ENCODE assay signal across 41 cellular contexts in genomic region chr1:177131723-177132122, GRCh38. TPM values are rescaled to one million over a fixed set of nuclear protein-coding genes. Genes with fewer than 3 reads are reported as not detected.
"Had no signal": no experiment of that assay in that cellular context is flagged by ENCODE, and none has a peak within 500 bp of the region (broad histone marks: within the 10 kb centered on the region; RNA-seq: fewer than 3 reads in every experiment).

No MANE protein-coding gene starts in this region.

- H3K4me3 Mint-ChIP-seq: activated naive CD4-positive, alpha-beta T cell treated with anti-CD3 and anti-CD28 coated beads for 36 hours; activated naive CD4-positive, alpha-beta T cell treated with anti-CD3 and anti-CD28 coated beads, Interleukin-2, amount 10 ng/mL, durations not matched to agents 7 days and 5 days; activated naive CD4-positive, alpha-beta T cell treated with anti-CD3 and anti-CD28 coated beads, Interleukin-2, amount 50 U/mL, for 24 hours; activated naive CD8-positive, alpha-beta T cell; activated naive CD8-positive, alpha-beta T cell treated with anti-CD3 and anti-CD28 coated beads for 36 hours; activated naive CD8-positive, alpha-beta T cell treated with anti-CD3 and anti-CD28 coated beads, Interleukin-2, amount 10 ng/mL, durations not matched to agents 7 days and 5 days; activated naive CD8-positive, alpha-beta T cell treated with anti-CD3 and anti-CD28 coated beads, Interleukin-2, amount 50 U/mL, for 24 hours; activated T-cell treated with anti-CD3 and anti-CD28 coated beads, Interleukin-2, amount 50 U/mL, for 24 hours; activated T-cell treated with anti-CD3 and anti-CD28 coated beads, Interleukin-2, amount 50 U/mL, for 4 hours; activated T-cell treated with anti-CD3 and anti-CD28 coated beads, Interleukin-2, amount 50 U/mL, for 72 hours; activated T-helper 1 cell treated with anti-CD3 and anti-CD28 coated beads, Interleukin-12 subunit alpha, Interleukin-12 subunit beta, Interleukin-2, Interleukin-4 antibody, amounts not matched to agents 30 ng/mL and 10 ng/mL and 1 ng/mL, durations not matched to agents 14 hours and 24 hours and 36 hours; activated T-helper 17 cell treated with anti-CD3 and anti-CD28 coated beads, Interleukin-2, amount 50 U/mL, for 72 hours; brain; central memory CD8-positive, alpha-beta T cell had no signal

- H3K27me3 ChIP-seq: adrenal gland, ascending aorta, body of pancreas, brain microvascular endothelial cell, breast epithelium, cardiac muscle cell had no signal

- H3K27ac Mint-ChIP-seq: activated naive CD4-positive, alpha-beta T cell treated with anti-CD3 and anti-CD28 coated beads for 36 hours; activated naive CD4-positive, alpha-beta T cell treated with anti-CD3 and anti-CD28 coated beads, Interleukin-2, amount 10 ng/mL, durations not matched to agents 7 days and 5 days; activated naive CD4-positive, alpha-beta T cell treated with anti-CD3 and anti-CD28 coated beads, Interleukin-2, amount 50 U/mL, for 24 hours; activated naive CD4-positive, alpha-beta T cell treated with anti-CD3 and anti-CD28 coated beads, Interleukin-2, amount 50 U/mL, for 72 hours; activated naive CD8-positive, alpha-beta T cell; activated naive CD8-positive, alpha-beta T cell treated with anti-CD3 and anti-CD28 coated beads for 36 hours; activated naive CD8-positive, alpha-beta T cell treated with anti-CD3 and anti-CD28 coated beads, Interleukin-2, amount 10 ng/mL, durations not matched to agents 7 days and 5 days; activated naive CD8-positive, alpha-beta T cell treated with anti-CD3 and anti-CD28 coated beads, Interleukin-2, amount 50 U/mL, for 24 hours; activated T-cell treated with anti-CD3 and anti-CD28 coated beads, Interleukin-2, amount 50 U/mL, for 24 hours; activated T-cell treated with anti-CD3 and anti-CD28 coated beads, Interleukin-2, amount 50 U/mL, for 72 hours; activated T-helper 1 cell treated with anti-CD3 and anti-CD28 coated beads, Interleukin-12 subunit alpha, Interleukin-12 subunit beta, Interleukin-2, Interleukin-4 antibody, amounts not matched to agents 30 ng/mL and 10 ng/mL and 1 ng/mL, durations not matched to agents 14 hours and 24 hours and 36 hours; activated T-helper 17 cell treated with anti-CD3 and anti-CD28 coated beads, Interleukin-2, amount 50 U/mL, for 72 hours; activated T-helper 2 cell treated with anti-CD3 and anti-CD28 coated beads, Interferon-gamma antibody, Interleukin-2, Interleukin-4, amounts not matched to agents 10 μg/mL and 5 μg/mL and 100 μg/mL, durations not matched to agents 14 hours and 24 hours and 36 hours; brain had no signal

- H3K27ac ChIP-seq: adrenal gland, ascending aorta, body of pancreas, brain microvascular endothelial cell, breast epithelium, cardiac muscle cell had no signal

- H3K27me3 Mint-ChIP-seq: activated naive CD4-positive, alpha-beta T cell treated with anti-CD3 and anti-CD28 coated beads, Interleukin-2, amount 10 ng/mL, durations not matched to agents 7 days and 5 days; activated naive CD8-positive, alpha-beta T cell; activated naive CD8-positive, alpha-beta T cell treated with anti-CD3 and anti-CD28 coated beads for 36 hours; activated naive CD8-positive, alpha-beta T cell treated with anti-CD3 and anti-CD28 coated beads, Interleukin-2, amount 10 ng/mL, durations not matched to agents 7 days and 5 days; activated naive CD8-positive, alpha-beta T cell treated with anti-CD3 and anti-CD28 coated beads, Interleukin-2, amount 50 U/mL, for 24 hours; activated T-cell treated with anti-CD3 and anti-CD28 coated beads, Interleukin-2, amount 50 U/mL, for 24 hours; activated T-helper 17 cell treated with anti-CD3 and anti-CD28 coated beads, Interleukin-2, amount 50 U/mL, for 72 hours; brain; central memory CD8-positive, alpha-beta T cell had no signal

- H3K4me1 Mint-ChIP-seq: activated naive CD4-positive, alpha-beta T cell treated with anti-CD3 and anti-CD28 coated beads, Interleukin-2, amount 10 ng/mL, durations not matched to agents 7 days and 5 days; activated naive CD4-positive, alpha-beta T cell treated with anti-CD3 and anti-CD28 coated beads, Interleukin-2, amount 50 U/mL, for 24 hours; activated naive CD8-positive, alpha-beta T cell treated with anti-CD3 and anti-CD28 coated beads for 36 hours; activated naive CD8-positive, alpha-beta T cell treated with anti-CD3 and anti-CD28 coated beads, Interleukin-2, amount 10 ng/mL, durations not matched to agents 7 days and 5 days; activated naive CD8-positive, alpha-beta T cell treated with anti-CD3 and anti-CD28 coated beads, Interleukin-2, amount 50 U/mL, for 24 hours; activated T-helper 17 cell treated with anti-CD3 and anti-CD28 coated beads, Interleukin-2, amount 50 U/mL, for 72 hours; central memory CD8-positive, alpha-beta T cell had no signal

- H3K9me3 Mint-ChIP-seq: activated naive CD4-positive, alpha-beta T cell treated with anti-CD3 and anti-CD28 coated beads for 36 hours; activated naive CD8-positive, alpha-beta T cell treated with anti-CD3 and anti-CD28 coated beads for 36 hours; activated naive CD8-positive, alpha-beta T cell treated with anti-CD3 and anti-CD28 coated beads, Interleukin-2, amount 10 ng/mL, durations not matched to agents 7 days and 5 days; activated T-helper 1 cell treated with anti-CD3 and anti-CD28 coated beads, Interleukin-12 subunit alpha, Interleukin-12 subunit beta, Interleukin-2, Interleukin-4 antibody, amounts not matched to agents 30 ng/mL and 10 ng/mL and 1 ng/mL, durations not matched to agents 14 hours and 24 hours and 36 hours; activated T-helper 2 cell treated with anti-CD3 and anti-CD28 coated beads, Interferon-gamma antibody, Interleukin-2, Interleukin-4, amounts not matched to agents 10 μg/mL and 5 μg/mL and 100 μg/mL, durations not matched to agents 14 hours and 24 hours and 36 hours; brain had no signal

- DNase-seq: activated effector memory CD4-positive, alpha-beta T cell treated with anti-CD3 and anti-CD28 coated beads, Interleukin-2, amount 50 U/mL, for 16 hours; activated effector memory CD4-positive, alpha-beta T cell treated with Interleukin-2 at 50 U/mL for 16 hours; activated gamma-delta T cell; activated gamma-delta T cell treated with Interleukin-2 at 50 U/mL for 16 hours; activated naive CD4-positive, alpha-beta T cell; activated naive CD4-positive, alpha-beta T cell treated with anti-CD3 and anti-CD28 coated beads for 36 hours; activated naive CD4-positive, alpha-beta T cell treated with anti-CD3 and anti-CD28 coated beads, Interleukin-2, amount 10 ng/mL, durations not matched to agents 7 days and 5 days; activated naive CD4-positive, alpha-beta T cell treated with anti-CD3 and anti-CD28 coated beads, Interleukin-2, amount 50 U/mL, for 16 hours; activated naive CD4-positive, alpha-beta T cell treated with Interleukin-2 at 50 U/mL for 16 hours; activated naive CD8-positive, alpha-beta T cell treated with anti-CD3 and anti-CD28 coated beads for 36 hours; activated naive CD8-positive, alpha-beta T cell treated with anti-CD3 and anti-CD28 coated beads, Interleukin-2, amount 10 ng/mL, durations not matched to agents 7 days and 5 days; activated naive CD8-positive, alpha-beta T cell treated with anti-CD3 and anti-CD28 coated beads, Interleukin-2, amount 50 U/mL, for 24 hours; activated T-cell treated with anti-CD3 and anti-CD28 coated beads, Interleukin-2, amount 50 U/mL, for 1 hour; activated T-cell treated with anti-CD3 and anti-CD28 coated beads, Interleukin-2, amount 50 U/mL, for 24 hours; activated T-cell treated with anti-CD3 and anti-CD28 coated beads, Interleukin-2, amount 50 U/mL, for 4 hours; activated T-cell treated with anti-CD3 and anti-CD28 coated beads, Interleukin-2, amount 50 U/mL, for 48 hours; activated T-cell treated with anti-CD3 and anti-CD28 coated beads, Interleukin-2, amount 50 U/mL, for 72 hours; adrenal gland; amniotic stem cell; amygdala; anterior cingulate cortex; aorta; body of pancreas; brain microvascular endothelial cell; caudate nucleus; central memory CD4-positive, alpha-beta T cell; cerebellar nuclear complex had no signal

- H3K36me3 ChIP-seq: adrenal gland, ascending aorta, brain microvascular endothelial cell, breast epithelium, cardiac muscle cell had no signal

- H3K4me1 ChIP-seq: ascending aorta, body of pancreas, breast epithelium had no signal

- H3K9me3 ChIP-seq: adrenal gland, ascending aorta, body of pancreas, breast epithelium had no signal

- H3K4me3 ChIP-seq: adrenal gland, ascending aorta, body of pancreas, breast epithelium, cardiac muscle cell had no signal

- H3K36me3 Mint-ChIP-seq: activated naive CD4-positive, alpha-beta T cell treated with anti-CD3 and anti-CD28 coated beads, Interleukin-2, amount 10 ng/mL, durations not matched to agents 7 days and 5 days; activated naive CD4-positive, alpha-beta T cell treated with anti-CD3 and anti-CD28 coated beads, Interleukin-2, amount 50 U/mL, for 24 hours; activated naive CD8-positive, alpha-beta T cell; activated naive CD8-positive, alpha-beta T cell treated with anti-CD3 and anti-CD28 coated beads for 36 hours; activated naive CD8-positive, alpha-beta T cell treated with anti-CD3 and anti-CD28 coated beads, Interleukin-2, amount 10 ng/mL, durations not matched to agents 7 days and 5 days had no signal

RNA-seq across cellular contexts. Expression of gene ASTN1, which starts 32.8 kb away (rescaled TPM):
- total RNA-seq: activated naive CD4-positive, alpha-beta T cell treated with anti-CD3 and anti-CD28 coated beads for 36 hours; activated naive CD4-positive, alpha-beta T cell treated with anti-CD3 and anti-CD28 coated beads, Interleukin-2, amount 50 U/mL, for 72 hours; activated naive CD8-positive, alpha-beta T cell treated with anti-CD3 and anti-CD28 coated beads for 36 hours; activated naive CD8-positive, alpha-beta T cell treated with anti-CD3 and anti-CD28 coated beads, Interleukin-2, amount 10 ng/mL, durations not matched to agents 7 days and 5 days; activated T-cell treated with anti-CD3 and anti-CD28 coated beads, Interleukin-2, amount 50 U/mL, for 4 hours; activated T-cell treated with anti-CD3 and anti-CD28 coated beads, Interleukin-2, amount 50 U/mL, for 72 hours; activated T-helper 1 cell treated with anti-CD3 and anti-CD28 coated beads, Interleukin-12 subunit alpha, Interleukin-12 subunit beta, Interleukin-2, Interleukin-4 antibody, amounts not matched to agents 30 ng/mL and 10 ng/mL and 1 ng/mL, durations not matched to agents 14 hours and 24 hours and 36 hours; activated T-helper 17 cell treated with anti-CD3 and anti-CD28 coated beads, Interleukin-2, amount 50 U/mL, for 72 hours; activated T-helper 2 cell treated with anti-CD3 and anti-CD28 coated beads, Interferon-gamma antibody, Interleukin-2, Interleukin-4, amounts not matched to agents 10 μg/mL and 5 μg/mL and 100 μg/mL, durations not matched to agents 14 hours and 24 hours and 36 hours; bronchial epithelial cell; chondrocyte had no signal
- polyA plus RNA-seq: aorta had no signal

RNA-seq across cellular contexts. Expression of gene BRINP2, which starts 39.0 kb away (rescaled TPM):
- total RNA-seq: activated naive CD4-positive, alpha-beta T cell treated with anti-CD3 and anti-CD28 coated beads for 36 hours; activated naive CD4-positive, alpha-beta T cell treated with anti-CD3 and anti-CD28 coated beads, Interleukin-2, amount 50 U/mL, for 72 hours; activated naive CD8-positive, alpha-beta T cell treated with anti-CD3 and anti-CD28 coated beads for 36 hours; activated naive CD8-positive, alpha-beta T cell treated with anti-CD3 and anti-CD28 coated beads, Interleukin-2, amount 10 ng/mL, durations not matched to agents 7 days and 5 days; activated T-cell treated with anti-CD3 and anti-CD28 coated beads, Interleukin-2, amount 50 U/mL, for 4 hours; activated T-cell treated with anti-CD3 and anti-CD28 coated beads, Interleukin-2, amount 50 U/mL, for 72 hours; activated T-helper 17 cell treated with anti-CD3 and anti-CD28 coated beads, Interleukin-2, amount 50 U/mL, for 72 hours; activated T-helper 2 cell treated with anti-CD3 and anti-CD28 coated beads, Interferon-gamma antibody, Interleukin-2, Interleukin-4, amounts not matched to agents 10 μg/mL and 5 μg/mL and 100 μg/mL, durations not matched to agents 14 hours and 24 hours and 36 hours; aorta; astrocyte; body of pancreas; bronchial epithelial cell; chondrocyte had no signal
- polyA plus RNA-seq: aorta had no signal
